ENCODE assay signal across 8 cellular contexts in the genomic region with DNA sequence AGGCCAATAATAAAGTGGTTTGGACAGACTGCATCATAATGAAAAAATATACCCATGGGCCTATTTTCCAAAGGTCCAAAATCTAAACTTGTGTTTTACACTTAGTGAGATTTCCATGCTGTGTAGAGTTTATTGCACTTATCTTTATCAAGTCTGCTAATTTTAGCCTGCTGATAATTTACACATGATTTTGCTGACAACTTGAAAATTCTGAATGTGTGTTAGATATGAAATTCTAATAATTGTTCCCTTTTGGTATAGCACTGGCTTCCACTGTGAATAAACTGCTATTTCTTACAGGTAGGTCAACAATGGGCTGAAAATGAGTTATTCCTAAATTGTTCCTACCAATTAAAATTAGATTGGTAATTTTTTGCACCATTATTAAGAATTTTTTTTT.
"Had no signal": no experiment of that assay in that cellular context is flagged by ENCODE, and none has a peak within 500 bp of the region (broad histone marks: within the 10 kb centered on the region; RNA-seq: fewer than 3 reads in every experiment).

No MANE protein-coding gene starts in this region.

- DNase-seq: GDM1, GF-D8 had no signal

- FAIRE-seq: G401.6, GM12878, GM12891, GM12892, GM18507, GM19239 had no signal

- H3K4me3 ChIP-seq: GM12878 had no signal

- ATAC-seq: GM12878 had no signal
